ENCODE assay signal across 8 cellular contexts in genomic region chr1:77605246-77606026, GRCh38.
A peak's percentile ranks its signal among the peaks of the same experiment; 100 is the strongest.
DNase-seq lines count a peak whose midpoint lies in the region; ATAC-seq and TF ChIP-seq lines count a peak whose summit lies in the region.

No MANE protein-coding gene starts in this region.

- peak overlapping the region; percentile 82 for H3K27ac Mint-ChIP-seq in osteocyte (ENCODE audit: unreplicated experiment)

- H3K27me3 ChIP-seq in HAP-1 (ENCODE audit: low read depth) = no peaks in the 10 kb centered on the region

- no peaks in the 10 kb centered on the region for H3K9me3 ChIP-seq in HAP-1

- H3K27ac ChIP-seq in epithelial cell of prostate = peak overlapping the region; percentile 35

- ATAC-seq in HG03280 (IDR thresholded peaks at IDR 0.05; ENCODE audit: unreplicated experiment) = no peak
- no peak for ATAC-seq in GM19463 (IDR thresholded peaks at IDR 0.05; ENCODE audit: unreplicated experiment)

- in situ Hi-C loops in GM13976 (cut with MboI; ENCODE audit: low sequenced_read_pairs, unreplicated experiment) = no loop called here
- in situ Hi-C loops in HAP-1 (cut with MboI; ENCODE audit: low sequenced_read_pairs) = no loop called here

- H3K27me3 Mint-ChIP-seq in osteocyte (ENCODE audit: unreplicated experiment) = no peaks in the 10 kb centered on the region

- H3K4me3 Mint-ChIP-seq in osteocyte (ENCODE audit: unreplicated experiment) = no peak overlapping the region

- no peak for TF ChIP-seq CTCF in osteocyte (IDR thresholded peaks at IDR 0.05)
- no peak for TF ChIP-seq CTCF in GM13976 (IDR thresholded peaks at IDR 0.05; ENCODE audit: borderline replicate concordance, control extremely low read depth, extremely low read depth, insufficient read depth, missing control alignments)

- no peak overlapping the region for H3K4me3 ChIP-seq in HAP-1

- no peaks in the 10 kb centered on the region for H3K4me1 ChIP-seq in HAP-1

- no peaks in the 10 kb centered on the region; the same call in 1 of the 2 replicates for H3K36me3 ChIP-seq in HAP-1 (replicated peaks)

- peak; percentile 20 for DNase-seq in ELR (ENCODE audit: low read depth)
- DNase-seq in NOMO-1 (lab: John Stamatoyannopoulos, UW; ENCODE audit: unreplicated experiment in 2 of 2) = peak; percentile 77 to 80
- DNase-seq in epithelial cell of prostate (ENCODE audit: low read depth, low spot score) = peak; percentile 27
- DNase-seq in osteocyte (ENCODE audit: extremely low spot score, unreplicated experiment) = no peak
- DNase-seq in GM13976 (ENCODE audit: low spot score) = no peak
- DNase-seq in HAP-1 (ENCODE audit: low spot score in 2 of 2) = no peak

- peaks cover 26% of the 10 kb centered on the region for H3K9me3 Mint-ChIP-seq in osteocyte (ENCODE audit: unreplicated experiment)

- H3K36me3 Mint-ChIP-seq in osteocyte (ENCODE audit: unreplicated experiment) = peaks cover 52% of the 10 kb centered on the region

- H3K4me1 Mint-ChIP-seq in osteocyte (ENCODE audit: unreplicated experiment) = peaks cover 18% of the 10 kb centered on the region

Comparison
In these comparisons a context has a peak if more than half of its experiments do, and no peak if none do; other contexts are left out.
1. DNase-seq: peak in ELR (single experiment), NOMO-1 (2 of 2) and epithelial cell of prostate (single experiment); none in osteocyte (single experiment), GM13976 (single experiment) and HAP-1 (0 of 2).